Comparison of ENCODE assay signal across 6 cellular contexts in the genomic region with DNA sequence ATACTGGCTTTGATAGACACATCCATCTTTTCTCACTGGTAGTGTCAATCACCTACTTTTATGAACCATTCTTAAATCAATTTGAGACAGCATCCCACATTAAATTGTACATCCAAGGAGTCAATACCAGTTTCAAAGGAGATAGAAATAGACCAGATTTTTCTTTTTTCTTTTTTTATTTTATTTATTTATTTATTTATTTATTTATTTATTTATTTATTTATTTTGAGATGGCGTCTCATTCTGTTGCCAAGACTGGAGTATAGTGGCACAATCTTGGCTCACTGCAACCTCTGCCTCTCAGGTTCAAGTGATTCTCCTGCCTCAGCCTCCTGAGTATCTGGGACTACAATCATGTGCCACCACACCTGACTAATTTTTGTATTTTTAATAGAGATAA. TPM values are rescaled to one million over a fixed set of nuclear protein-coding genes. Genes with fewer than 3 reads are reported as not detected.
"Had no signal": no experiment of that assay in that cellular context is flagged by ENCODE, and none has a peak within 500 bp of the region (broad histone marks: within the 10 kb centered on the region; RNA-seq: fewer than 3 reads in every experiment).

No MANE protein-coding gene starts in this region.

RNA-seq across cellular contexts. Expression of gene LEUTX, which starts 16.8 kb away (rescaled TPM):
- total RNA-seq: HepG2, HT-29, HT1080, IMR-90, K562 had no signal
- polyA plus RNA-seq: HepG2, IgD-negative memory B cell, IMR-90, K562 had no signal

RNA-seq across cellular contexts. Expression of gene CLC, which starts 24.0 kb away (rescaled TPM):
- total RNA-seq: HepG2, HT-29, HT1080, IMR-90 had no signal
- polyA plus RNA-seq: HepG2, IgD-negative memory B cell, IMR-90 had no signal

RNA-seq across cellular contexts. Expression of gene LGALS14, which starts 57.6 kb away (rescaled TPM):
- total RNA-seq: HepG2, HT-29, HT1080, IMR-90, K562 had no signal
- polyA plus RNA-seq: HepG2, IgD-negative memory B cell, IMR-90, K562 had no signal
